11 cellular contexts compared by ENCODE assay signal in the genomic region with DNA sequence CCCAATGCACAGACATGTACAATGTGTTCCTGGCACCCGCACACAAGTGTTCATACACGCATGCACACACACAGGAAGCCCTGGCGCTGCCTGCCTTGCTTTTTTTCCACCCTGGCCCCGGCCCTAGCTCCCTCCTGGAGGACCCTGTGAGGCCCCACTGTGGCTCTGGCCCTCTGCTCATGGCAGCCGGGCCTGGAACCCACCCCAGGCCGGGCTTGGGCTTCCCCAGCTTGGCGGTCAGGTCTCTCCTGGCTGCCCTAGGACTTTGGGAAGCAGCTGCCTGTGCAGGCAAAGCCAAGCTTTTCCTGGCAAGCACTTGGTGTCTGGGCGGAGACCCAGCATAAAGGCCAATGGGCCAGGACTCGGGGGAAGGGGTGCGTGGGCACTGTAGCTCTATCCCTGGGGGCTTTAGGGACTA. TPM values are rescaled to one million over a fixed set of nuclear protein-coding genes. Genes with fewer than 3 reads are reported as not detected.
DNase-seq lines count a peak whose midpoint lies in the region; ATAC-seq and TF ChIP-seq lines count a peak whose summit lies in the region.
"Had no signal": no experiment of that assay in that cellular context is flagged by ENCODE, and none has a peak within 500 bp of the region (broad histone marks: within the 10 kb centered on the region; RNA-seq: fewer than 3 reads in every experiment).

No MANE protein-coding gene starts in this region.

- H3K4me1 ChIP-seq in lung (ENCODE audit: control insufficient read depth in 2 of 2, insufficient read depth in 2 of 2, low read length in 2 of 2) = peaks cover 0 to 19% of the 10 kb centered on the region in 2 donors

- no peak for TF ChIP-seq CTCF in lung (IDR thresholded peaks at IDR 0.05; ENCODE audit: control extremely low read depth, extremely low read depth)

- H3K27ac ChIP-seq in lung (ENCODE audit: low read depth in 1 of 2, low read length in 1 of 2) (peak overlapping the region; percentile 14 to 50), temporal lobe (ENCODE audit: low read depth, low read length) (peak overlapping the region; percentile 71)
- H3K27ac ChIP-seq: A549, HL-60 had no signal

- no peaks in the 10 kb centered on the region for H3K27me3 ChIP-seq in lung (ENCODE audit: control insufficient read depth, insufficient read depth)

- no peak for ATAC-seq in lung (ENCODE audit: insufficient read depth, low FRiP score)
- ATAC-seq in GM18517 (IDR thresholded peaks at IDR 0.05; ENCODE audit: unreplicated experiment) = no peak
- ATAC-seq: A549 had no signal

- WGBS in lung, 2 donors = 54 to 73% methylated on average over 10 of the region's 10 CpGs

- no peak overlapping the region for H3K4me3 ChIP-seq in lung
- H3K4me3 ChIP-seq: A549 had no signal

- DNase-seq in NCI-H2196 (lab: John Stamatoyannopoulos, UW; ENCODE audit: unreplicated experiment) (peak; percentile 52), NCI-H2196 treated with DMSO at 0.1 percent for 48 hours (lab: John Stamatoyannopoulos, UW; ENCODE audit: unreplicated experiment) (no peak), astrocyte of the hippocampus (ENCODE audit: low read depth, low spot score) (peak; percentile 68), lung (ENCODE audit: low spot score) (peak; percentile 51), NOMO-1 treated with DMSO at 0.1 percent for 48 hours (lab: John Stamatoyannopoulos, UW; ENCODE audit: unreplicated experiment) (no peak)
- no peak for DNase-seq in stimulated activated CD4-positive, alpha-beta T cell treated with anti-CD3 and anti-CD28 coated beads, Interleukin-15, amount 100 ng/mL, for 24 hours
- DNase-seq: SHP77 had no signal

- H3K36me3 ChIP-seq in lung (ENCODE audit: control insufficient read depth in 2 of 2, insufficient read depth in 2 of 2, low read length in 2 of 2) = peaks cover 0 to 14% of the 10 kb centered on the region in 2 donors

- no peaks in the 10 kb centered on the region for H3K9me3 ChIP-seq in lung (ENCODE audit: control insufficient read depth in 2 of 2, insufficient read depth in 1 of 2, low read length in 1 of 2)
- H3K9me3 ChIP-seq: A549 had no signal

RNA-seq across cellular contexts. Expression of a gene that starts 30.5 kb away (rescaled TPM):
- 100 to 1,000 TPM in 1 of 2 donors, 10 to 100 TPM in 1; 63.3 to 237 TPM for total RNA-seq in lung
- 100 to 1,000 TPM; 162 to 218 TPM for polyA plus RNA-seq in lung
- total RNA-seq in temporal lobe = 9.6 TPM

Comparison
In these comparisons a context has a peak if more than half of its experiments do, and no peak if none do; other contexts are left out.
1. DNase-seq: peak in NCI-H2196 (single experiment), astrocyte of the hippocampus (single experiment) and lung (single experiment); none in NCI-H2196 treated with DMSO at 0.1 percent for 48 hours (single experiment), stimulated activated CD4-positive, alpha-beta T cell treated with anti-CD3 and anti-CD28 coated beads, Interleukin-15, amount 100 ng/mL, for 24 hours (single experiment) and NOMO-1 treated with DMSO at 0.1 percent for 48 hours (single experiment).